28 cellular contexts compared by ENCODE assay signal in the genomic region with DNA sequence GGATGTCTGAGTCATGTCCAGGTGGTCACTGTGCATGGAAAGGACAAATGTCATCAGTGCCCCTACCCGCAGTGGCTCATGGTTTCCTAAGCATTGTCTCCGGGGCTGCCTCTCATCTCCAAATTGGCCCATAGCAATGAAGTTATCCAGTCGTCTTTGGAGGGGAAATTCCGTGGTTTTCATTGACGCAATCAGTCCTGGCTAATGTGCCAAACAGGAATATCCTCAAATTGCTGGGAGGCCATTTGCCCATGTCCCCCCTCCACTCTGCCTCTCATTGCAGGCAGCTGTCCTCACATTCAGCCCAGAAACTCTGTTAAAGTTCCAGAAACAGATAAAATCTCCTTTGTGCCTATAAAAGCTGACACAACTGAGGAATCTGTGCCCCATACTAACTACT.
DNase-seq lines count a peak whose midpoint lies in the region; FAIRE-seq and TF ChIP-seq lines count a peak whose summit lies in the region.
"Had no signal": no experiment of that assay in that cellular context is flagged by ENCODE, and none has a peak within 500 bp of the region (broad histone marks: within the 10 kb centered on the region; RNA-seq: fewer than 3 reads in every experiment).

No MANE protein-coding gene starts in this region.

- 54% methylated on average over 5 of the region's 5 CpGs for WGBS in smooth muscle cell (ENCODE audit: low lambda C conversion rate)

- DNase-seq in MCF 10A (ENCODE audit: unreplicated experiment) (peak; percentile 76), breast epithelium (ENCODE audit: low spot score in 2 of 2) (no peak), adipocyte (ENCODE audit: low read depth) (peak; percentile 3), fibroblast of peridontal ligament (ENCODE audit: extremely low read depth) (peak; percentile 73), smooth muscle cell (lab: John Stamatoyannopoulos, UW; ENCODE audit: unreplicated experiment) (no peak), urothelium cell line (ENCODE audit: low spot score) (no peak), MG63 (no peak), NCI-H1105 treated with DMSO at 0.1 percent for 48 hours (lab: John Stamatoyannopoulos, UW) (no peak)
- DNase-seq: activated CD4-positive, alpha-beta T cell treated with anti-CD3 and anti-CD28 coated beads for 4 hours; activated CD8-positive, alpha-beta memory T cell treated with anti-CD3 and anti-CD28 coated beads for 24 hours; activated effector memory CD4-positive, alpha-beta T cell treated with anti-CD3 and anti-CD28 coated beads, Interleukin-2, amount 50 U/mL, for 16 hours; activated T-cell treated with anti-CD3 and anti-CD28 coated beads, Interleukin-2, amount 50 U/mL, for 1 hour; CD4-positive, alpha-beta T cell; H7; NCI-H1417 treated with DMSO at 0.1 percent for 48 hours; NCI-H2029 treated with DMSO at 0.1 percent for 48 hours; NCI-H526 treated with DMSO at 0.1 percent for 48 hours; pancreas; retina; Right ventricle myocardium superior; small intestine; stimulated activated naive CD4-positive, alpha-beta T cell treated with Interleukin-2 at 50 U/mL for 16 hours; uterus; WERI-Rb-1 had no signal

- no peaks in the 10 kb centered on the region for H3K27me3 Mint-ChIP-seq in MCF 10A (ENCODE audit: insufficient read depth, unreplicated experiment)
- H3K27me3 Mint-ChIP-seq: brain; CD4-positive, alpha-beta T cell had no signal

- CTCF ChIA-PET in MCF 10A (lab: Yijun Ruan, JAX) = interaction anchor here (1.0 to 2.2 kb wide), 3 partner anchors 8 to 149 kb away, joined by 3 to 9 read pairs (median 4); no protein-coding TSS in a partner anchor

- no peak overlapping the region for H3K27ac Mint-ChIP-seq in MCF 10A (ENCODE audit: low read depth, unreplicated experiment)
- H3K27ac Mint-ChIP-seq: brain; CD4-positive, alpha-beta T cell had no signal

- POLR2A ChIA-PET in MCF 10A (lab: Yijun Ruan, JAX) = no interaction called here

- TF ChIP-seq CTCF in MCF 10A (IDR thresholded peaks at IDR 0.05; ENCODE audit: unreplicated experiment) (no peak), breast epithelium (IDR thresholded peaks at IDR 0.05) (no peak), smooth muscle cell (IDR thresholded peaks at IDR 0.05; ENCODE audit: borderline replicate concordance, insufficient read depth, poor library complexity, severe bottlenecking) (no peak)

- intact Hi-C loops in MCF 10A (cut with micrococcal nuclease) (no loop called here), breast epithelium (cut with DNase I; ENCODE audit: low total_unique reads) (no loop called here)

- no peaks in the 10 kb centered on the region for H3F3A ChIP-seq in smooth muscle cell (ENCODE audit: low read depth)

- FAIRE-seq in urothelium cell line (lab: Jason Lieb, UNC) = no peak
- FAIRE-seq: A204.1, D721Med, K562, pancreas, small intestine had no signal

- peaks cover 37% of the 10 kb centered on the region for H3K36me3 Mint-ChIP-seq in MCF 10A (ENCODE audit: insufficient read depth, unreplicated experiment)
- H3K36me3 Mint-ChIP-seq: brain had no signal

- H3K4me2 ChIP-seq in smooth muscle cell = no peak overlapping the region

- no peaks in the 10 kb centered on the region for H3K9me3 Mint-ChIP-seq in MCF 10A (ENCODE audit: unreplicated experiment)
- H3K9me3 Mint-ChIP-seq: CD4-positive, alpha-beta T cell had no signal

- BruUV-seq in MCF 10A (replicated peaks; lab: Mats Ljungman, UMichigan) = no TSS peak

- H3K4me3 ChIP-seq in breast epithelium = no peak overlapping the region
- no peak overlapping the region for H3K4me3 ChIP-seq in adipocyte (ENCODE audit: low read length)
- H3K4me3 ChIP-seq in smooth muscle cell = no peak overlapping the region
- H3K4me3 ChIP-seq in MG63 = no peak overlapping the region
- H3K4me3 ChIP-seq: K562, pancreas, uterus had no signal

- TF ChIP-seq POLR2A in breast epithelium (IDR thresholded peaks at IDR 0.05) = no peak

- H3K4me1 ChIP-seq in breast epithelium = no peaks in the 10 kb centered on the region
- H3K4me1 ChIP-seq in adipocyte (ENCODE audit: control insufficient read depth, insufficient read depth, low read length) = no peaks in the 10 kb centered on the region
- no peaks in the 10 kb centered on the region for H3K4me1 ChIP-seq in smooth muscle cell (ENCODE audit: low read depth)
- H3K4me1 ChIP-seq: pancreas, uterus had no signal

- H2AFZ ChIP-seq in smooth muscle cell (ENCODE audit: low read depth) = no peak overlapping the region

- H3K79me2 ChIP-seq in smooth muscle cell (ENCODE audit: low read depth) = no peaks in the 10 kb centered on the region

- no peak overlapping the region for H3K4me3 Mint-ChIP-seq in MCF 10A (ENCODE audit: unreplicated experiment)
- H3K4me3 Mint-ChIP-seq: brain; CD4-positive, alpha-beta T cell had no signal

- no peaks in the 10 kb centered on the region for H3K9me3 ChIP-seq in breast epithelium
- no peaks in the 10 kb centered on the region for H3K9me3 ChIP-seq in adipocyte (ENCODE audit: control insufficient read depth, low read length)
- H3K9me3 ChIP-seq in smooth muscle cell (replicated peaks; ENCODE audit: low read depth) = no peaks in the 10 kb centered on the region
- no peaks in the 10 kb centered on the region for H3K9me3 ChIP-seq in MG63
- H3K9me3 ChIP-seq: pancreas, uterus had no signal

- H3K9ac ChIP-seq in adipocyte (ENCODE audit: low read length) = no peak overlapping the region
- H3K9ac ChIP-seq in smooth muscle cell (ENCODE audit: low read depth) = no peak overlapping the region

- H3K27ac ChIP-seq in breast epithelium = no peak overlapping the region
- peak overlapping the region; percentile 18 for H3K27ac ChIP-seq in smooth muscle cell (ENCODE audit: low read depth)
- H3K27ac ChIP-seq: pancreas, uterus, WERI-Rb-1 had no signal

- no peaks in the 10 kb centered on the region for H3K36me3 ChIP-seq in breast epithelium
- H3K36me3 ChIP-seq in adipocyte (ENCODE audit: control insufficient read depth, insufficient read depth, low read length, severe bottlenecking) = peaks cover 36% of the 10 kb centered on the region
- no peaks in the 10 kb centered on the region for H3K36me3 ChIP-seq in smooth muscle cell (ENCODE audit: low read depth)
- no peaks in the 10 kb centered on the region; the same call in 1 of the 2 replicates for H3K36me3 ChIP-seq in MG63
- H3K36me3 ChIP-seq: uterus, WERI-Rb-1 had no signal

- H3K27me3 ChIP-seq in breast epithelium (no peaks in the 10 kb centered on the region), adipocyte (replicated peaks; ENCODE audit: control insufficient read depth, insufficient read depth, low read length) (no peaks in the 10 kb centered on the region), smooth muscle cell (ENCODE audit: low read depth) (no peaks in the 10 kb centered on the region), MG63 (no peaks in the 10 kb centered on the region)
- H3K27me3 ChIP-seq: pancreas, uterus had no signal

- H3K4me1 Mint-ChIP-seq in MCF 10A (ENCODE audit: insufficient read depth, unreplicated experiment) = no peaks in the 10 kb centered on the region
- H3K4me1 Mint-ChIP-seq: brain had no signal

- H4K20me1 ChIP-seq in smooth muscle cell (ENCODE audit: low read depth) = no peaks in the 10 kb centered on the region

Comparison
In these comparisons a context has a peak if more than half of its experiments do, and no peak if none do; other contexts are left out.
1. DNase-seq: peak in MCF 10A (single experiment), adipocyte (single experiment) and fibroblast of peridontal ligament (single experiment); none in breast epithelium (0 of 2), smooth muscle cell (single experiment), urothelium cell line (single experiment), MG63 (single experiment) and NCI-H1105 treated with DMSO at 0.1 percent for 48 hours (single experiment).